Comparison of ENCODE assay signal across 17 cellular contexts in the genomic region with DNA sequence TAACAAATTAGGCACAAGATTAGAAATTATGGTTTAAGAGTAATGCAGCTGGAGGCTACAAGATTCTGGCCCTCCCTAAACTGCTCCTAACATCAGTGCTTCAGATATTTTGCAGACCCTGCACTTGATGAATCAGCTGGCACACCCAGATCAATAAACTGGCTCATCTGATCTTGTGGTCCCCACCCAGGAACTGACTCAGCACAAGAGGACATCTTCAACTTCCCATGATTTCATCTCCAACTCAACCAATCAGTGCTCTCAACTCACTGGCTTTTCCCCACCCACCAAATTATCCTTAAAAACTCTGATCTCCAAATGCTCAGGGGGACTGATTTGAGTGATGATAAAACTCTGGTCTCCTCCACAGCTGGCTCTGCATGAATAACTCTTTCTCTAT.
"Had no signal": no experiment of that assay in that cellular context is flagged by ENCODE, and none has a peak within 500 bp of the region (broad histone marks: within the 10 kb centered on the region; RNA-seq: fewer than 3 reads in every experiment).

No MANE protein-coding gene starts in this region.

- DNase-seq: activated CD4-positive, alpha-beta T cell treated with anti-CD3 and anti-CD28 coated beads, Interleukin-2, amount 50 U/mL, for 1 hour; activated CD8-positive, alpha-beta memory T cell treated with anti-CD3 and anti-CD28 coated beads, Interleukin-2, amount 10 ng/mL, durations not matched to agents 7 days and 5 days; activated effector memory CD4-positive, alpha-beta T cell treated with anti-CD3 and anti-CD28 coated beads, Interleukin-2, amount 50 U/mL, for 16 hours; activated naive CD8-positive, alpha-beta T cell treated with anti-CD3 and anti-CD28 coated beads, Interleukin-2, amount 10 ng/mL, durations not matched to agents 7 days and 5 days; activated T-cell treated with anti-CD3 and anti-CD28 coated beads, Interleukin-2, amount 50 U/mL, for 4 hours; anterior cingulate cortex; dorsolateral prefrontal cortex; kidney; left ventricle myocardium superior; ovary; stimulated activated CD4-positive, alpha-beta T cell treated with anti-CD3 and anti-CD28 coated beads, Interleukin-4, amount 100 ng/mL, for 1 hour; stimulated activated naive CD8-positive, alpha-beta T cell treated with anti-CD3 and anti-CD28 coated beads, Interleukin-15, amount 100 ng/mL, for 72 hours; T-helper 17 cell; testis had no signal

- H3K36me3 ChIP-seq: esophagus muscularis mucosa, ovary had no signal

- ATAC-seq: activated CD8-positive, alpha-beta memory T cell treated with anti-CD3 and anti-CD28 coated beads, Interleukin-2, amount 10 ng/mL, durations not matched to agents 7 days and 5 days; activated T-cell treated with anti-CD3 and anti-CD28 coated beads, Interleukin-2, amount 50 U/mL, for 4 hours; left ventricle myocardium superior; stimulated activated naive CD8-positive, alpha-beta T cell treated with anti-CD3 and anti-CD28 coated beads, Interleukin-15, amount 100 ng/mL, for 72 hours; T-helper 17 cell had no signal

- H3K27ac ChIP-seq: dorsolateral prefrontal cortex, esophagus muscularis mucosa, ovary, testis had no signal

- H3K4me1 ChIP-seq: esophagus muscularis mucosa, testis had no signal

- H3K27me3 ChIP-seq: esophagus muscularis mucosa, ovary, testis had no signal

- H3K9me3 ChIP-seq: esophagus muscularis mucosa, ovary, testis had no signal

- FAIRE-seq: endometrium, kidney, TTC549 had no signal

- H3K4me3 ChIP-seq: dorsolateral prefrontal cortex, esophagus muscularis mucosa, ovary, testis had no signal
